17 cellular contexts compared by ENCODE assay signal in genomic region chr2:2324565-2325101, GRCh38. TPM values are rescaled to one million over a fixed set of nuclear protein-coding genes. Genes with fewer than 3 reads are reported as not detected.
DNase-seq lines count a peak whose midpoint lies in the region; ATAC-seq and TF ChIP-seq lines count a peak whose summit lies in the region.
"Had no signal": no experiment of that assay in that cellular context is flagged by ENCODE, and none has a peak within 500 bp of the region (broad histone marks: within the 10 kb centered on the region; RNA-seq: fewer than 3 reads in every experiment).

No MANE protein-coding gene starts in this region.

- DNase-seq in DMS153 (lab: John Stamatoyannopoulos, UW) (peak; percentile 41), NCI-H1930 (lab: John Stamatoyannopoulos, UW) (peak; percentile 7 to 38), NCI-H69 (lab: John Stamatoyannopoulos, UW) (peak; percentile 81), endodermal cell (no peak), tibial artery (no peak), COLO668 (lab: John Stamatoyannopoulos, UW; ENCODE audit: unreplicated experiment) (no peak)
- DNase-seq in activated CD4-positive, alpha-beta memory T cell treated with anti-CD3 and anti-CD28 coated beads, Interleukin-2, amount 10 ng/mL, durations not matched to agents 7 days and 5 days = no peak
- DNase-seq: activated CD4-positive, alpha-beta T cell treated with anti-CD3 and anti-CD28 coated beads, Interleukin-2, amount 50 U/mL, for 1 hour; DND-41; hippocampal formation; PC-3; T-helper 2 cell had no signal

- intact Hi-C loops in tibial artery (cut with DNase I; ENCODE audit: low total_unique reads) = no loop called here

- POLR2A ChIA-PET in activated CD4-positive, alpha-beta memory T cell treated with anti-CD3 and anti-CD28 coated beads, Interleukin-2, amount 10 ng/mL, durations not matched to agents 7 days and 5 days (lab: Charles Lee) = no interaction called here

- peaks cover 3% of the 10 kb centered on the region for H3K27me3 Mint-ChIP-seq in endodermal cell (ENCODE audit: insufficient read depth)
- no peaks in the 10 kb centered on the region for H3K27me3 Mint-ChIP-seq in activated CD4-positive, alpha-beta memory T cell treated with anti-CD3 and anti-CD28 coated beads, Interleukin-2, amount 10 ng/mL, durations not matched to agents 7 days and 5 days

- CTCF ChIA-PET in activated CD4-positive, alpha-beta memory T cell treated with anti-CD3 and anti-CD28 coated beads, Interleukin-2, amount 10 ng/mL, durations not matched to agents 7 days and 5 days (lab: Charles Lee) = no interaction called here

- 49 to 88% methylated on average over 4 to 16 of the region's 16 CpGs for WGBS in endodermal cell (ENCODE audit: insufficient coverage in 1 of 2, insufficient read length in 1 of 2), 2 experiments

- peak overlapping the region; percentile 30 for H3K27ac ChIP-seq in endodermal cell (ENCODE audit: low read depth, low read length)
- no peak overlapping the region for H3K27ac ChIP-seq in tibial artery
- H3K27ac ChIP-seq: cardiac muscle cell, HL-60 had no signal

- H3K27me3 ChIP-seq in endodermal cell (ENCODE audit: control insufficient read depth, insufficient read depth, low read length, poor library complexity, severe bottlenecking) (peaks cover 21% of the 10 kb centered on the region), tibial artery (no peaks in the 10 kb centered on the region)

- TF ChIP-seq CTCF in endodermal cell (conservative IDR thresholded peaks at IDR 0.05) = no peak
- TF ChIP-seq CTCF in tibial artery (IDR thresholded peaks at IDR 0.05) = no peak

- H3K36me3 ChIP-seq in endodermal cell (ENCODE audit: control insufficient read depth, insufficient read depth, low read length) (no peaks in the 10 kb centered on the region), tibial artery (no peaks in the 10 kb centered on the region)
- H3K36me3 ChIP-seq: cardiac muscle cell had no signal

- no peak overlapping the region for H3K27ac Mint-ChIP-seq in endodermal cell
- no peak overlapping the region for H3K27ac Mint-ChIP-seq in activated CD4-positive, alpha-beta memory T cell treated with anti-CD3 and anti-CD28 coated beads, Interleukin-2, amount 10 ng/mL, durations not matched to agents 7 days and 5 days
- H3K27ac Mint-ChIP-seq: mesothelial cell of epicardium had no signal

- no peak overlapping the region for H3K4me3 ChIP-seq in endodermal cell (ENCODE audit: low read length)
- H3K4me3 ChIP-seq in tibial artery = no peak overlapping the region
- H3K4me3 ChIP-seq: cardiac muscle cell had no signal

- no peak for ATAC-seq in GM18861 (IDR thresholded peaks at IDR 0.05; ENCODE audit: unreplicated experiment)
- ATAC-seq: PC-3 had no signal

- H3K9me3 Mint-ChIP-seq in endodermal cell = no peaks in the 10 kb centered on the region
- no peaks in the 10 kb centered on the region for H3K9me3 Mint-ChIP-seq in activated CD4-positive, alpha-beta memory T cell treated with anti-CD3 and anti-CD28 coated beads, Interleukin-2, amount 10 ng/mL, durations not matched to agents 7 days and 5 days
- H3K9me3 Mint-ChIP-seq: mesothelial cell of epicardium had no signal

- H3K9ac ChIP-seq in endodermal cell (ENCODE audit: extremely low read depth, low read length, poor library complexity, severe bottlenecking) = no peak overlapping the region

- H3K4me1 ChIP-seq in endodermal cell (ENCODE audit: control insufficient read depth, insufficient read depth, low read length) (no peaks in the 10 kb centered on the region), tibial artery (no peaks in the 10 kb centered on the region)

- H3K9me3 ChIP-seq in endodermal cell (ENCODE audit: control insufficient read depth, low read length) (no peaks in the 10 kb centered on the region), tibial artery (no peaks in the 10 kb centered on the region)

- peaks cover 3% of the 10 kb centered on the region for H3K4me1 Mint-ChIP-seq in endodermal cell
- H3K4me1 Mint-ChIP-seq in activated CD4-positive, alpha-beta memory T cell treated with anti-CD3 and anti-CD28 coated beads, Interleukin-2, amount 10 ng/mL, durations not matched to agents 7 days and 5 days = no peaks in the 10 kb centered on the region
- H3K4me1 Mint-ChIP-seq: mesothelial cell of epicardium had no signal

- no peaks in the 10 kb centered on the region for H3K36me3 Mint-ChIP-seq in endodermal cell (ENCODE audit: low read depth)
- no peaks in the 10 kb centered on the region for H3K36me3 Mint-ChIP-seq in activated CD4-positive, alpha-beta memory T cell treated with anti-CD3 and anti-CD28 coated beads, Interleukin-2, amount 10 ng/mL, durations not matched to agents 7 days and 5 days (ENCODE audit: low read depth)
- H3K36me3 Mint-ChIP-seq: mesothelial cell of epicardium had no signal

- H3K4me3 Mint-ChIP-seq in endodermal cell = no peak overlapping the region
- no peak overlapping the region for H3K4me3 Mint-ChIP-seq in activated CD4-positive, alpha-beta memory T cell treated with anti-CD3 and anti-CD28 coated beads, Interleukin-2, amount 10 ng/mL, durations not matched to agents 7 days and 5 days
- H3K4me3 Mint-ChIP-seq: mesothelial cell of epicardium had no signal

RNA-seq across cellular contexts. Expression of gene MYT1L, which starts 6.4 kb away (rescaled TPM):
- not detected for total RNA-seq in endodermal cell
- 4.6 TPM for polyA plus RNA-seq in endodermal cell (2013, experiment 1 of 2)
- polyA plus RNA-seq in endodermal cell (2013, experiment 2 of 2) = 6.5 TPM
- not detected for total RNA-seq in activated CD4-positive, alpha-beta memory T cell treated with anti-CD3 and anti-CD28 coated beads, Interleukin-2, amount 10 ng/mL, durations not matched to agents 7 days and 5 days
- total RNA-seq: MCF 10A, mesothelial cell of epicardium, PC-3 had no signal
- polyA plus RNA-seq: cardiac muscle cell had no signal

Comparison
In these comparisons a context has a peak if more than half of its experiments do, and no peak if none do; other contexts are left out.
1. DNase-seq: peak in DMS153 (single experiment), NCI-H1930 (2 of 2) and NCI-H69 (single experiment); none in endodermal cell (single experiment), tibial artery (0 of 2), activated CD4-positive, alpha-beta memory T cell treated with anti-CD3 and anti-CD28 coated beads, Interleukin-2, amount 10 ng/mL, durations not matched to agents 7 days and 5 days (single experiment) and COLO668 (single experiment).